Comparison of ENCODE assay signal across 9 cellular contexts in genomic region chr9:128722380-128723351, GRCh38. TPM values are rescaled to one million over a fixed set of nuclear protein-coding genes. Genes with fewer than 3 reads are reported as not detected.
A peak's percentile ranks its signal among the peaks of the same experiment; 100 is the strongest.
DNase-seq lines count a peak whose midpoint lies in the region; FAIRE-seq and TF ChIP-seq lines count a peak whose summit lies in the region.
"Had no signal": no experiment of that assay in that cellular context is flagged by ENCODE, and none has a peak within 500 bp of the region (broad histone marks: within the 10 kb centered on the region; RNA-seq: fewer than 3 reads in every experiment).

No MANE protein-coding gene starts in this region.

- H3K27me3 Mint-ChIP-seq in H9 (ENCODE audit: low read depth) = no peaks in the 10 kb centered on the region; the same call in none of the 2 replicates

- peaks cover 4 to 38% (median 29%) of the 10 kb centered on the region in 3 experiments; a peak in 6 of 7 replicates for H3K36me3 Mint-ChIP-seq in H9 (ENCODE audit: insufficient read depth in 1 of 3, low read depth in 3 of 3)

- H3K79me2 ChIP-seq in H9 (ENCODE audit: insufficient read depth, low read length) = no peaks in the 10 kb centered on the region

- H3K4me3 ChIP-seq in Peyer's patch = peak overlapping the region; percentile 70 to 77 (median 76)
- peak overlapping the region; percentile 96 for H3K4me3 ChIP-seq in epithelial cell of proximal tubule (ENCODE audit: low read depth, low read length)
- peak overlapping the region in 1 of 2 donors; percentile 78 for H3K4me3 ChIP-seq in small intestine (ENCODE audit: low read depth in 1 of 2, low read length in 2 of 2)

- H2BK12ac ChIP-seq in H9 (ENCODE audit: insufficient read length, low read depth, low read length) = no peak overlapping the region

- H3K4me1 ChIP-seq in H9 (ENCODE audit: insufficient read depth, low read length) (no peaks in the 10 kb centered on the region; the same call in 1 of the 2 replicates), Peyer's patch (peaks cover 0 to 16% (median 4%) of the 10 kb centered on the region in 4 donors), small intestine (ENCODE audit: control insufficient read depth in 2 of 2, insufficient read depth in 1 of 2, low read depth in 1 of 2, low read length in 1 of 2) (peaks cover 0 to 2% of the 10 kb centered on the region in 2 donors)

- H3K56ac ChIP-seq in H9 (ENCODE audit: insufficient read length, low read depth, low read length) = no peak overlapping the region

- DNase-seq in H9 (peak; percentile 24), Peyer's patch (peak in 1 of 3 donors; percentile 48), epithelial cell of proximal tubule (ENCODE audit: low read depth) (no peak), small intestine (peak; percentile 24), kidney glomerular epithelial cell (lab: John Stamatoyannopoulos, UW) (no peak), mesenteric fat pad (ENCODE audit: low spot score) (no peak), AG08395 (ENCODE audit: low spot score) (no peak)
- DNase-seq: NCI-H1436 had no signal

- no peak overlapping the region for H3K27ac ChIP-seq in H9 (ENCODE audit: insufficient read length, low read depth, low read length)
- H3K27ac ChIP-seq in Peyer's patch = peak overlapping the region in 3 of 4 donors; percentile 81 to 85 (median 83)
- peak overlapping the region in 1 of 2 donors; percentile 78 for H3K27ac ChIP-seq in small intestine (ENCODE audit: low read depth in 1 of 2, low read length in 1 of 2)

- no peak overlapping the region for H2BK5ac ChIP-seq in H9 (ENCODE audit: insufficient read length, low read length)

- peak overlapping the region; percentile 92 to 95 for H3K4me3 Mint-ChIP-seq in H9

- no peak for TF ChIP-seq CTCF in H9 (conservative IDR thresholded peaks at IDR 0.05)
- TF ChIP-seq CTCF in Peyer's patch (IDR thresholded peaks at IDR 0.05) = no peak
- no peak for TF ChIP-seq CTCF in epithelial cell of proximal tubule (conservative IDR thresholded peaks at IDR 0.05; ENCODE audit: low read depth, low read length)

- H3K9ac ChIP-seq in H9 (ENCODE audit: extremely low read depth, insufficient read length, low read length) = peak overlapping the region; percentile 23

- peak overlapping the region; percentile 91 for H3K4me2 ChIP-seq in H9 (ENCODE audit: insufficient read depth, insufficient read length, low read length)

- no peak overlapping the region for H3T11ph ChIP-seq in H9 (ENCODE audit: low read length)

- TF ChIP-seq POLR2A in Peyer's patch (IDR thresholded peaks at IDR 0.05) = no peak

- no peak overlapping the region for H3K18ac ChIP-seq in H9 (ENCODE audit: insufficient read length, low read depth, low read length)

- no peaks in the 10 kb centered on the region for H3K9me3 ChIP-seq in H9 (ENCODE audit: control insufficient read depth, low read depth, low read length)
- H3K9me3 ChIP-seq in Peyer's patch = no peaks in the 10 kb centered on the region
- no peaks in the 10 kb centered on the region for H3K9me3 ChIP-seq in small intestine (ENCODE audit: control insufficient read depth, low read depth)

- H2BK120ac ChIP-seq in H9 (ENCODE audit: low read depth, low read length, poor library complexity, severe bottlenecking) = no peak overlapping the region

- H3K36me3 ChIP-seq in Peyer's patch (peaks cover 0 to 5% (median 0%) of the 10 kb centered on the region in 3 donors), small intestine (ENCODE audit: control insufficient read depth in 2 of 2, insufficient read depth in 2 of 2, low read length in 2 of 2) (peaks cover 3 to 8% of the 10 kb centered on the region in 2 donors)

- no peak overlapping the region for H2BK15ac ChIP-seq in H9 (ENCODE audit: low read depth, low read length)

- H3K23ac ChIP-seq in H9 (ENCODE audit: insufficient read length, low read depth, low read length) = no peak overlapping the region

- H4K8ac ChIP-seq in H9 (replicated peaks; ENCODE audit: insufficient read length, low read depth, low read length) = no peak overlapping the region

- H3K27me3 ChIP-seq in H9 (ENCODE audit: insufficient read depth, low read length) = no peaks in the 10 kb centered on the region
- H3K27me3 ChIP-seq in Peyer's patch = no peaks in the 10 kb centered on the region
- H3K27me3 ChIP-seq in small intestine (ENCODE audit: control insufficient read depth in 2 of 2, insufficient read depth in 2 of 2, low read length in 2 of 2) = no peaks in the 10 kb centered on the region

- H3K14ac ChIP-seq in H9 (ENCODE audit: insufficient read depth, low read length) = no peak overlapping the region

- no peak for FAIRE-seq in small intestine (lab: Jason Lieb, UNC)
- FAIRE-seq: bronchial epithelial cell had no signal

- H2AK5ac ChIP-seq in H9 (ENCODE audit: insufficient read length, low read length) = no peak overlapping the region

- H3K4ac ChIP-seq in H9 (ENCODE audit: low read depth, low read length) = no peak overlapping the region

- peaks cover 4% of the 10 kb centered on the region for H3K23me2 ChIP-seq in H9 (ENCODE audit: insufficient read length, low read depth, low read length, poor library complexity, severe bottlenecking)

- peak overlapping the region; percentile 25 to 77 (median 38); a peak in 6 of 7 replicates for H3K27ac Mint-ChIP-seq in H9

- H2AFZ ChIP-seq in H9 (ENCODE audit: low read length) = no peak overlapping the region

- no peaks in the 10 kb centered on the region for H3K79me1 ChIP-seq in H9 (ENCODE audit: insufficient read depth, low read depth, low read length, poor library complexity, severe bottlenecking)

- H2BK20ac ChIP-seq in H9 (ENCODE audit: low read depth, low read length, poor library complexity, severe bottlenecking) = no peak overlapping the region

- WGBS in H9 (ENCODE audit: extremely low coverage, insufficient read length, low lambda C conversion rate) = no CpG with 5 or more reads among the region's 9 CpGs
- 49 to 58% (median 57%) methylated on average over 9 of the region's 9 CpGs for WGBS in small intestine, 3 donors

- no peak overlapping the region for H4K91ac ChIP-seq in H9 (ENCODE audit: insufficient read length, low read depth, low read length)

- H4K5ac ChIP-seq in H9 (ENCODE audit: insufficient read length, low read depth, low read length) = no peak overlapping the region

- H4K20me1 ChIP-seq in H9 (ENCODE audit: control insufficient read depth, insufficient read depth, insufficient read length) = no peaks in the 10 kb centered on the region

- H3K9me3 Mint-ChIP-seq in H9 = no peaks in the 10 kb centered on the region; a peak in 2 of 5 replicates

- H3K4me1 Mint-ChIP-seq in H9 = peaks cover 22% of the 10 kb centered on the region in 2 experiments

RNA-seq across cellular contexts. Expression of gene ZDHHC12, which starts 1.3 kb away (rescaled TPM):
- 42.8 and 45.8 TPM in 2 replicates for total RNA-seq in H9 (2021)
- total RNA-seq in Peyer's patch = 100 to 1,000 TPM in 3 of 4 donors, 10 to 100 TPM in 1; 21.5 to 177 (median 138) TPM
- 106 and 119 TPM in 2 replicates for total RNA-seq in epithelial cell of proximal tubule
- 10 to 100 TPM; 56.5 to 99.3 (median 80.7) TPM for polyA plus RNA-seq in small intestine
- 18.4 TPM for total RNA-seq in mesenteric fat pad

RNA-seq across cellular contexts. Expression of gene PKN3, which starts 20.4 kb away (rescaled TPM):
- total RNA-seq in H9 (2021) (23.8 and 25.0 TPM in 2 replicates), Peyer's patch (10 to 100 TPM in 1 of 4 donors, 1 to 10 TPM in 3; 5.6 to 15.7 (median 9.3) TPM), epithelial cell of proximal tubule (16.5 and 28.4 TPM in 2 replicates), mesenteric fat pad (14.7 TPM)
- polyA plus RNA-seq in small intestine = 10 to 100 TPM in 1 of 3 donors, 1 to 10 TPM in 2; 4.1 to 12.3 (median 4.2) TPM

RNA-seq across cellular contexts. Expression of gene SET, which starts 33.6 kb away (rescaled TPM):
- total RNA-seq in H9 (2021) (1,148 and 1,158 TPM in 2 replicates), Peyer's patch (100 to 1,000 TPM in 1 of 4 donors, 10 to 100 TPM in 3; 72.3 to 148 (median 83.9) TPM), epithelial cell of proximal tubule (331 and 406 TPM in 2 replicates), mesenteric fat pad (197 TPM)
- 100 to 1,000 TPM in 1 of 3 donors, 10 to 100 TPM in 2; 55.2 to 187 (median 83.8) TPM for polyA plus RNA-seq in small intestine

RNA-seq across cellular contexts. Expression of gene ZER1, which starts 49.1 kb away (rescaled TPM):
- total RNA-seq in H9 (2021) (23.1 and 24.2 TPM in 2 replicates), Peyer's patch (100 to 1,000 TPM in 1 of 4 donors, 10 to 100 TPM in 3; 83.1 to 114 (median 88.1) TPM), epithelial cell of proximal tubule (11.5 and 15.3 TPM in 2 replicates), mesenteric fat pad (32.9 TPM)
- polyA plus RNA-seq in small intestine = 10 to 100 TPM; 24.6 to 77.2 (median 55.9) TPM

Comparison
In these comparisons a context has a peak if more than half of its experiments do, and no peak if none do; other contexts are left out.
1. DNase-seq: peak in H9 (single experiment) and small intestine (single experiment); none in epithelial cell of proximal tubule (single experiment), kidney glomerular epithelial cell (single experiment), mesenteric fat pad (single experiment) and AG08395 (single experiment).